Comparison of ENCODE assay signal across 11 cellular contexts in the genomic region with DNA sequence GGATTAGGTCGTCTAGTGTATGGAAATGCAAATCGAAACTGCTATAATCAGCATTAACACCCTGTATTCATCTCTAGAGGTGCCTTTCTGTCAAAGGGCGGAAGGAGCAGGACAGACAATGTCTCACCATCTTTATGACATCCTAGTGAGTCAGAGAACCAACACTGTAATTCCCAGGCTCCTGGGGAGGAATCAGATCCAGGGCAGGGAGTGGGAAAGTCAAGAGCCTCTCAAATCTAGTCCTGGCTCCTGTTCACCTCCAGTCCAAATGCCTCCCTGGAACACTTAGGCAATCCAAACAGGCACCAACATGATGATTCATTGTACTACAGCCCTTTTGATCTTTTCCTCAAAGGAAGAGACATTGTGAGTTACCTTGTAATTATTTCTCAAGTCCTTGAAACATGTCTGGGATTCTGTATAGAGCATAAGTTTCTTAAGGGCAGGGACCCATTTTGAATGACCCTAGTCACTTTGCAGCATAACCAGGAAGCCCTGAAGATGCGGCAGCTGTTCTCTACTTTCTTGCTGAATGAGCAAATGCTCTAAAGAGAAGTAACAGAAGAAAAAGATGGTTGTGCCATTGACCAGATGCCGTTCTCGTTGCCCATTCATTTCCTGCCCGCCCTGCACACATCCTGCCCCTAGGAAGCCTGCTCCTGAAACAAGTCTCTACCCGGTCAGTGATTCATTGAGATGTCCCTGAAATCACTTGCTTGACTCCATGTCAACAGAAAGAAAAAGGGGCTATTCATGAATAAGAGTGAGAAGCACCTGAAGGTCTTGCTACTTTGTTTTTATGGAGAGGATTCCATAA.
DNase-seq lines count a peak whose midpoint lies in the region; ATAC-seq, FAIRE-seq and TF ChIP-seq lines count a peak whose summit lies in the region.
"Had no signal": no experiment of that assay in that cellular context is flagged by ENCODE, and none has a peak within 500 bp of the region (broad histone marks: within the 10 kb centered on the region; RNA-seq: fewer than 3 reads in every experiment).

No MANE protein-coding gene starts in this region.

- intact Hi-C loops in kidney (cut with DNase I): no loop called here

- H3F3A ChIP-seq in GM23338 (replicated peaks; ENCODE audit: low read depth): peaks cover 5% of the 10 kb centered on the region; the same call in 1 of the 2 replicates

- H3K4me2 ChIP-seq in GM23338: no peak overlapping the region
- H3K4me2 ChIP-seq: neural progenitor cell had no signal

- H3K4me1 Mint-ChIP-seq in type B pancreatic cell (ENCODE audit: unreplicated experiment) (peaks cover 34% of the 10 kb centered on the region), GM23338 (peaks cover 22% of the 10 kb centered on the region)

- DNase-seq in AG08395 (ENCODE audit: low spot score) (peak; percentile 85), T1000 (lab: John Stamatoyannopoulos, UW) (peak; percentile 65), islet precursor cell (peak; percentile 97), DMS153 (lab: John Stamatoyannopoulos, UW) (no peak), type B pancreatic cell (ENCODE audit: extremely low spot score, unreplicated experiment) (no peak), kidney (no peak), GM23338 (ENCODE audit: low spot score) (no peak)
- DNase-seq: GDM1 had no signal

- H3K4me3 Mint-ChIP-seq in type B pancreatic cell (no peak overlapping the region), GM23338 (no peak overlapping the region)
- H3K4me3 Mint-ChIP-seq: neural progenitor cell had no signal

- H3K4me3 ChIP-seq in HEK293 (ENCODE audit: low read depth, low read length) (no peak overlapping the region), kidney (ENCODE audit: low read length in 2 of 2) (no peak overlapping the region), GM23338 (no peak overlapping the region)
- H3K4me3 ChIP-seq: neural progenitor cell had no signal

- no peaks in the 10 kb centered on the region for H3K36me3 Mint-ChIP-seq in type B pancreatic cell
- no peaks in the 10 kb centered on the region for H3K36me3 Mint-ChIP-seq in GM23338 (ENCODE audit: low read depth)
- H3K36me3 Mint-ChIP-seq: neural progenitor cell had no signal

- no peaks in the 10 kb centered on the region for H3K9me3 ChIP-seq in HEK293 (ENCODE audit: control insufficient read depth, insufficient read depth, low read depth, low read length)
- H3K9me3 ChIP-seq in kidney (ENCODE audit: control insufficient read depth in 1 of 2, low read length in 2 of 2): no peaks in the 10 kb centered on the region

- 0 out of 2 replicates have a peak, but pooled peaks cover 2% of the 10 kb centered on the region for H3K9me2 ChIP-seq in GM23338 (ENCODE audit: insufficient read depth)

- H3K9me3 Mint-ChIP-seq in type B pancreatic cell: no peaks in the 10 kb centered on the region
- no peaks in the 10 kb centered on the region; the same call in 2 of the 3 replicates for H3K9me3 Mint-ChIP-seq in GM23338
- H3K9me3 Mint-ChIP-seq: neural progenitor cell had no signal

- no peak for TF ChIP-seq CTCF in HEK293 (tag by site-specific recombination; IDR thresholded peaks at IDR 0.05)
- no peak for TF ChIP-seq CTCF in type B pancreatic cell (conservative IDR thresholded peaks at IDR 0.05)
- TF ChIP-seq CTCF in kidney (IDR thresholded peaks at IDR 0.05; ENCODE audit: borderline replicate concordance, extremely low read depth, insufficient read depth): no peak
- TF ChIP-seq CTCF in GM23338 (conservative IDR thresholded peaks at IDR 0.05; ENCODE audit: low read depth in 2 of 2): no peak

- H3K9ac ChIP-seq in kidney (ENCODE audit: low read length in 2 of 2): no peak overlapping the region
- H3K9ac ChIP-seq: neural progenitor cell had no signal

- CTCF ChIA-PET in HEK293 (lab: Yijun Ruan, JAX): no interaction called here

- no peaks in the 10 kb centered on the region for H3K79me2 ChIP-seq in GM23338 (replicated peaks; ENCODE audit: insufficient read depth)

- H4K20me1 ChIP-seq in GM23338 (replicated peaks; ENCODE audit: insufficient read depth): no peaks in the 10 kb centered on the region

- no peaks in the 10 kb centered on the region for H3K27me3 ChIP-seq in GM23338 (ENCODE audit: insufficient read depth)
- H3K27me3 ChIP-seq: neural progenitor cell had no signal

- no peak overlapping the region for H3K27ac Mint-ChIP-seq in type B pancreatic cell
- no peak overlapping the region for H3K27ac Mint-ChIP-seq in GM23338
- H3K27ac Mint-ChIP-seq: neural progenitor cell had no signal

- H2AFZ ChIP-seq in GM23338: no peak overlapping the region; the same call in 1 of the 2 replicates
- H2AFZ ChIP-seq: neural progenitor cell had no signal

- no peak overlapping the region for H3K27ac ChIP-seq in HEK293 (ENCODE audit: extremely low read depth, low read depth, low read length)
- no peak overlapping the region for H3K27ac ChIP-seq in kidney (ENCODE audit: low read depth in 2 of 2, low read length in 2 of 2)
- H3K27ac ChIP-seq in GM23338 (ENCODE audit: low read depth): no peak overlapping the region
- H3K27ac ChIP-seq: neural progenitor cell had no signal

- H3K27me3 Mint-ChIP-seq in type B pancreatic cell (no peaks in the 10 kb centered on the region), GM23338 (ENCODE audit: insufficient read depth, low read depth, poor library complexity) (peaks cover 7% of the 10 kb centered on the region)

- no peak for FAIRE-seq in kidney (lab: Jason Lieb, UNC)
- FAIRE-seq: endothelial cell of umbilical vein had no signal

- no peaks in the 10 kb centered on the region for H3K36me3 ChIP-seq in HEK293 (ENCODE audit: control insufficient read depth in 2 of 2, insufficient read depth in 1 of 2, low read length in 2 of 2)
- no peaks in the 10 kb centered on the region for H3K36me3 ChIP-seq in kidney (ENCODE audit: control insufficient read depth in 1 of 2, insufficient read depth in 2 of 2, low read length in 2 of 2)
- H3K36me3 ChIP-seq in GM23338 (ENCODE audit: insufficient read depth): no peaks in the 10 kb centered on the region
- H3K36me3 ChIP-seq: neural progenitor cell had no signal

- 0 out of 2 replicates have a peak, but pooled peaks cover 2% of the 10 kb centered on the region for H3K4me1 ChIP-seq in HEK293 (ENCODE audit: control insufficient read depth, insufficient read depth, low read length)
- H3K4me1 ChIP-seq in kidney (ENCODE audit: control insufficient read depth in 1 of 2, insufficient read depth in 1 of 2, low read depth in 1 of 2, low read length in 2 of 2): peaks cover 0 to 2% of the 10 kb centered on the region in 2 donors
- H3K4me1 ChIP-seq in GM23338 (ENCODE audit: insufficient read depth): peaks cover 16% of the 10 kb centered on the region

- ATAC-seq in GM23338: no peak

- POLR2A ChIA-PET in HEK293 (lab: Yijun Ruan, JAX): no interaction called here

TF ChIP-seq in HEK293, 187 proteins besides CTCF, POLR2A, EP300 and RAD21 (continues in another document):
- peak; percentile 41; the same call in 1 of the 2 replicates for TF ChIP-seq OSR2 (tag by site-specific recombination; IDR thresholded peaks at IDR 0.05)
- no peak for TF ChIP-seq ZBTB17 (tag by site-specific recombination; IDR thresholded peaks at IDR 0.05)
- TF ChIP-seq ZNF335 (tag by site-specific recombination; conservative IDR thresholded peaks at IDR 0.05): 0 out of 2 replicates have a peak, but pooled peaks have one; percentile 24
- TF ChIP-seq SP7 (tag by site-specific recombination; IDR thresholded peaks at IDR 0.05): peak; percentile 94
- TF ChIP-seq, protein P1, sequence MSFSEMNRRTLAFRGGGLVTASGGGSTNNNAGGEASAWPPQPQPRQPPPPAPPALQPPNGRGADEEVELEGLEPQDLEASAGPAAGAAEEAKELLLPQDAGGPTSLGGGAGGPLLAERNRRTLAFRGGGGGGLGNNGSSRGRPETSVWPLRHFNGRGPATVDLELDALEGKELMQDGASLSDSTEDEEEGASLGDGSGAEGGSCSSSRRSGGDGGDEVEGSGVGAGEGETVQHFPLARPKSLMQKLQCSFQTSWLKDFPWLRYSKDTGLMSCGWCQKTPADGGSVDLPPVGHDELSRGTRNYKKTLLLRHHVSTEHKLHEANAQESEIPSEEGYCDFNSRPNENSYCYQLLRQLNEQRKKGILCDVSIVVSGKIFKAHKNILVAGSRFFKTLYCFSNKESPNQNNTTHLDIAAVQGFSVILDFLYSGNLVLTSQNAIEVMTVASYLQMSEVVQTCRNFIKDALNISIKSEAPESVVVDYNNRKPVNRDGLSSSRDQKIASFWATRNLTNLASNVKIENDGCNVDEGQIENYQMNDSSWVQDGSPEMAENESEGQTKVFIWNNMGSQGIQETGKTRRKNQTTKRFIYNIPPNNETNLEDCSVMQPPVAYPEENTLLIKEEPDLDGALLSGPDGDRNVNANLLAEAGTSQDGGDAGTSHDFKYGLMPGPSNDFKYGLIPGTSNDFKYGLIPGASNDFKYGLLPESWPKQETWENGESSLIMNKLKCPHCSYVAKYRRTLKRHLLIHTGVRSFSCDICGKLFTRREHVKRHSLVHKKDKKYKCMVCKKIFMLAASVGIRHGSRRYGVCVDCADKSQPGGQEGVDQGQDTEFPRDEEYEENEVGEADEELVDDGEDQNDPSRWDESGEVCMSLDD (tag by site-specific recombination; IDR thresholded peaks at IDR 0.05): no peak

TF ChIP-seq in GM23338, 12 proteins besides CTCF, POLR2A, EP300 and RAD21 (continues in another document):
- no peak for TF ChIP-seq CREB1 (CRISPR knock-in tag; IDR thresholded peaks at IDR 0.05; ENCODE audit: low read depth)
- no peak for TF ChIP-seq NANOG (IDR thresholded peaks at IDR 0.05; ENCODE audit: borderline replicate concordance)
- TF ChIP-seq ZNF114 (CRISPR knock-in tag; IDR thresholded peaks at IDR 0.05): no peak
- TF ChIP-seq, protein P2, sequence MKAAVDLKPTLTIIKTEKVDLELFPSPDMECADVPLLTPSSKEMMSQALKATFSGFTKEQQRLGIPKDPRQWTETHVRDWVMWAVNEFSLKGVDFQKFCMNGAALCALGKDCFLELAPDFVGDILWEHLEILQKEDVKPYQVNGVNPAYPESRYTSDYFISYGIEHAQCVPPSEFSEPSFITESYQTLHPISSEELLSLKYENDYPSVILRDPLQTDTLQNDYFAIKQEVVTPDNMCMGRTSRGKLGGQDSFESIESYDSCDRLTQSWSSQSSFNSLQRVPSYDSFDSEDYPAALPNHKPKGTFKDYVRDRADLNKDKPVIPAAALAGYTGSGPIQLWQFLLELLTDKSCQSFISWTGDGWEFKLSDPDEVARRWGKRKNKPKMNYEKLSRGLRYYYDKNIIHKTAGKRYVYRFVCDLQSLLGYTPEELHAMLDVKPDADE (IDR thresholded peaks at IDR 0.05): no peak
- TF ChIP-seq JUNB (IDR thresholded peaks at IDR 0.05; ENCODE audit: unreplicated experiment): no peak
- TF ChIP-seq EZH2 (IDR thresholded peaks at IDR 0.05; ENCODE audit: low read depth, unreplicated experiment): no peak
- TF ChIP-seq STAT1 (IDR thresholded peaks at IDR 0.05; ENCODE audit: unreplicated experiment): no peak

Comparison
In these comparisons a context has a peak if more than half of its experiments do, and no peak if none do; other contexts are left out.
1. DNase-seq: peak in AG08395 (single experiment), T1000 (single experiment) and islet precursor cell (single experiment); none in DMS153 (single experiment), type B pancreatic cell (single experiment), kidney (single experiment) and GM23338 (single experiment).